In genomic region chr7:158735935-158736334, GRCh38 we compare ENCODE assay signal across 1 cellular context.
TF ChIP-seq lines count a peak whose summit lies in the region.

No MANE protein-coding gene starts in this region.

TF ChIP-seq in HepG2, 621 proteins besides CTCF, POLR2A, EP300 and RAD21 (continued from another document):
- no peak for TF ChIP-seq BRCA1 (CRISPR knock-in tag; IDR thresholded peaks at IDR 0.05)
- TF ChIP-seq ZNF282 (IDR thresholded peaks at IDR 0.05; ENCODE audit: partially characterized antibody) = no peak
- TF ChIP-seq SALL1 (CRISPR knock-in tag; IDR thresholded peaks at IDR 0.05) = no peak
